1 cellular context compared by ENCODE assay signal in the genomic region with DNA sequence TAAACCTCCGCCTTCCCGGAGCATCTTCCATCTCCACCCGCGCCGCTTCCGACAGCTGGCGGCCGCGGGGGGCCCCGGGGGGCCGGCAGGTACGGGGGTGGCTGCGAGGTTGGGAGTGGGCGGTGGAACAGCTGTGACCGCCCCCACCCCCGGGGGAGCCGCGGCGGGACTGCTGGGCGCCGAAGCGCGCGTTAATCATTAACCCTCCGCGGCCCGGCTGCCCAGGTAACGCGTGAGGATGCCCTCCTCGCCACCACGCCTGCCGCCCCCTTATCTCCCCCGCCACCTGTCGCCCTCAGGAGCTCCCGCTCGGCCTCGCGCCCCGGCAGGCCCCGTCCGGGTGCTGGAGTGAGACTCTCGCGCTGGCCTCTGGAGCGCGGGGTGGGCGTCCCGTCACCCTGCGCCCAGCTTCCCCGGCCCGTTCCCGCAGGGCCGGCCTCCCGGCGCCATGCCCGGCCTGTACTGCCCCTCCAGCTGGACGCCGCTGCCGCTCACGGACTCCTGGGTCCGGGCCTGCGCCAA.
A peak's percentile ranks its signal among the peaks of the same experiment; 100 is the strongest.
TF ChIP-seq lines count a peak whose summit lies in the region.

No MANE protein-coding gene starts in this region.

TF ChIP-seq in HepG2, 621 proteins besides CTCF, POLR2A, EP300 and RAD21 (continued from another document and continues in another):
- peak; percentile 47; the same call in 1 of the 2 replicates for TF ChIP-seq ZFP91 (CRISPR knock-in tag; IDR thresholded peaks at IDR 0.05; ENCODE audit: borderline replicate concordance)
- TF ChIP-seq SKIL (CRISPR knock-in tag; IDR thresholded peaks at IDR 0.05; ENCODE audit: borderline replicate concordance): 0 out of 2 replicates have a peak, but pooled peaks have one; percentile 16
- TF ChIP-seq, protein P1, sequence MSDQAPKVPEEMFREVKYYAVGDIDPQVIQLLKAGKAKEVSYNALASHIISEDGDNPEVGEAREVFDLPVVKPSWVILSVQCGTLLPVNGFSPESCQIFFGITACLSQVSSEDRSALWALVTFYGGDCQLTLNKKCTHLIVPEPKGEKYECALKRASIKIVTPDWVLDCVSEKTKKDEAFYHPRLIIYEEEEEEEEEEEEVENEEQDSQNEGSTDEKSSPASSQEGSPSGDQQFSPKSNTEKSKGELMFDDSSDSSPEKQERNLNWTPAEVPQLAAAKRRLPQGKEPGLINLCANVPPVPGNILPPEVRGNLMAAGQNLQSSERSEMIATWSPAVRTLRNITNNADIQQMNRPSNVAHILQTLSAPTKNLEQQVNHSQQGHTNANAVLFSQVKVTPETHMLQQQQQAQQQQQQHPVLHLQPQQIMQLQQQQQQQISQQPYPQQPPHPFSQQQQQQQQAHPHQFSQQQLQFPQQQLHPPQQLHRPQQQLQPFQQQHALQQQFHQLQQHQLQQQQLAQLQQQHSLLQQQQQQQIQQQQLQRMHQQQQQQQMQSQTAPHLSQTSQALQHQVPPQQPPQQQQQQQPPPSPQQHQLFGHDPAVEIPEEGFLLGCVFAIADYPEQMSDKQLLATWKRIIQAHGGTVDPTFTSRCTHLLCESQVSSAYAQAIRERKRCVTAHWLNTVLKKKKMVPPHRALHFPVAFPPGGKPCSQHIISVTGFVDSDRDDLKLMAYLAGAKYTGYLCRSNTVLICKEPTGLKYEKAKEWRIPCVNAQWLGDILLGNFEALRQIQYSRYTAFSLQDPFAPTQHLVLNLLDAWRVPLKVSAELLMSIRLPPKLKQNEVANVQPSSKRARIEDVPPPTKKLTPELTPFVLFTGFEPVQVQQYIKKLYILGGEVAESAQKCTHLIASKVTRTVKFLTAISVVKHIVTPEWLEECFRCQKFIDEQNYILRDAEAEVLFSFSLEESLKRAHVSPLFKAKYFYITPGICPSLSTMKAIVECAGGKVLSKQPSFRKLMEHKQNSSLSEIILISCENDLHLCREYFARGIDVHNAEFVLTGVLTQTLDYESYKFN (CRISPR knock-in tag; conservative IDR thresholded peaks at IDR 0.05): peak; percentile 37
- no peak for TF ChIP-seq BCL6 (CRISPR knock-in tag; IDR thresholded peaks at IDR 0.05)
- TF ChIP-seq ZNF7 (CRISPR knock-in tag; IDR thresholded peaks at IDR 0.05): no peak
- peak; percentile 15; the same call in 1 of the 2 replicates for TF ChIP-seq GABPB1 (CRISPR knock-in tag; IDR thresholded peaks at IDR 0.05)
- no peak for TF ChIP-seq ZMAT3 (CRISPR knock-in tag; conservative IDR thresholded peaks at IDR 0.05)
- TF ChIP-seq TAF1 (CRISPR knock-in tag; IDR thresholded peaks at IDR 0.05): no peak; the same call in 1 of the 2 replicates
- no peak for TF ChIP-seq RBAK (CRISPR knock-in tag; IDR thresholded peaks at IDR 0.05)
- no peak for TF ChIP-seq SOX13 (IDR thresholded peaks at IDR 0.05)
- no peak for TF ChIP-seq SOX13 (CRISPR knock-in tag; conservative IDR thresholded peaks at IDR 0.05 in 1 of 2, IDR thresholded peaks at IDR 0.05 in 1 of 2)
- TF ChIP-seq ZNF501 (CRISPR knock-in tag; IDR thresholded peaks at IDR 0.05): no peak
- TF ChIP-seq, protein P2, sequence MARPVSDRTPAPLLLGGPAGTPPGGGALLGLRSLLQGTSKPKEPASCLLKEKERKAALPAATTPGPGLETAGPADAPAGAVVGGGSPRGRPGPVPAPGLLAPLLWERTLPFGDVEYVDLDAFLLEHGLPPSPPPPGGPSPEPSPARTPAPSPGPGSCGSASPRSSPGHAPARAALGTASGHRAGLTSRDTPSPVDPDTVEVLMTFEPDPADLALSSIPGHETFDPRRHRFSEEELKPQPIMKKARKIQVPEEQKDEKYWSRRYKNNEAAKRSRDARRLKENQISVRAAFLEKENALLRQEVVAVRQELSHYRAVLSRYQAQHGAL (CRISPR knock-in tag; IDR thresholded peaks at IDR 0.05; ENCODE audit: not compliant biosample characterization): no peak
- no peak for TF ChIP-seq THAP11 (CRISPR knock-in tag; IDR thresholded peaks at IDR 0.05)
- no peak for TF ChIP-seq RFXAP (CRISPR knock-in tag; IDR thresholded peaks at IDR 0.05; ENCODE audit: borderline replicate concordance)
- no peak for TF ChIP-seq POLR2AphosphoS5 (IDR thresholded peaks at IDR 0.05; ENCODE audit: low read depth, low read length)
- no peak for TF ChIP-seq ZNF234 (CRISPR knock-in tag; conservative IDR thresholded peaks at IDR 0.05)
- TF ChIP-seq MEIS2 (CRISPR knock-in tag; IDR thresholded peaks at IDR 0.05): no peak
- 0 out of 2 replicates have a peak, but pooled peaks have one; percentile 16 for TF ChIP-seq SAP130 (CRISPR knock-in tag; IDR thresholded peaks at IDR 0.05; ENCODE audit: low read depth)
- no peak for TF ChIP-seq ZNF773 (CRISPR knock-in tag; IDR thresholded peaks at IDR 0.05; ENCODE audit: borderline replicate concordance)
- no peak for TF ChIP-seq NR1H2 (CRISPR knock-in tag; IDR thresholded peaks at IDR 0.05; ENCODE audit: borderline replicate concordance, low read depth)
- TF ChIP-seq KMT2B (CRISPR knock-in tag; IDR thresholded peaks at IDR 0.05): no peak
- TF ChIP-seq CCAR2 (optimal IDR thresholded peaks at IDR 0.05; ENCODE audit: low read depth, low read length): no peak
- no peak for TF ChIP-seq HIVEP1 (CRISPR knock-in tag; IDR thresholded peaks at IDR 0.05)
- TF ChIP-seq, protein P3, sequence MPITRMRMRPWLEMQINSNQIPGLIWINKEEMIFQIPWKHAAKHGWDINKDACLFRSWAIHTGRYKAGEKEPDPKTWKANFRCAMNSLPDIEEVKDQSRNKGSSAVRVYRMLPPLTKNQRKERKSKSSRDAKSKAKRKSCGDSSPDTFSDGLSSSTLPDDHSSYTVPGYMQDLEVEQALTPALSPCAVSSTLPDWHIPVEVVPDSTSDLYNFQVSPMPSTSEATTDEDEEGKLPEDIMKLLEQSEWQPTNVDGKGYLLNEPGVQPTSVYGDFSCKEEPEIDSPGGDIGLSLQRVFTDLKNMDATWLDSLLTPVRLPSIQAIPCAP (CRISPR knock-in tag; IDR thresholded peaks at IDR 0.05; ENCODE audit: low read depth): no peak
- TF ChIP-seq SOX6 (IDR thresholded peaks at IDR 0.05): no peak
- no peak for TF ChIP-seq SOX6 (CRISPR knock-in tag; IDR thresholded peaks at IDR 0.05)
- no peak for TF ChIP-seq ZNF879 (CRISPR knock-in tag; IDR thresholded peaks at IDR 0.05)
- TF ChIP-seq DR1 (CRISPR knock-in tag; IDR thresholded peaks at IDR 0.05): no peak
- TF ChIP-seq, protein P4, sequence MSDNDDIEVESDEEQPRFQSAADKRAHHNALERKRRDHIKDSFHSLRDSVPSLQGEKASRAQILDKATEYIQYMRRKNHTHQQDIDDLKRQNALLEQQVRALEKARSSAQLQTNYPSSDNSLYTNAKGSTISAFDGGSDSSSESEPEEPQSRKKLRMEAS (IDR thresholded peaks at IDR 0.05): peak; percentile 46; the same call in 1 of the 2 replicates
- no peak for TF ChIP-seq ELF3 (CRISPR knock-in tag; IDR thresholded peaks at IDR 0.05)
- no peak for TF ChIP-seq ZNF367 (CRISPR knock-in tag; IDR thresholded peaks at IDR 0.05; ENCODE audit: borderline replicate concordance)
- no peak for TF ChIP-seq MAFG (CRISPR knock-in tag; IDR thresholded peaks at IDR 0.05)
- TF ChIP-seq, protein P5, sequence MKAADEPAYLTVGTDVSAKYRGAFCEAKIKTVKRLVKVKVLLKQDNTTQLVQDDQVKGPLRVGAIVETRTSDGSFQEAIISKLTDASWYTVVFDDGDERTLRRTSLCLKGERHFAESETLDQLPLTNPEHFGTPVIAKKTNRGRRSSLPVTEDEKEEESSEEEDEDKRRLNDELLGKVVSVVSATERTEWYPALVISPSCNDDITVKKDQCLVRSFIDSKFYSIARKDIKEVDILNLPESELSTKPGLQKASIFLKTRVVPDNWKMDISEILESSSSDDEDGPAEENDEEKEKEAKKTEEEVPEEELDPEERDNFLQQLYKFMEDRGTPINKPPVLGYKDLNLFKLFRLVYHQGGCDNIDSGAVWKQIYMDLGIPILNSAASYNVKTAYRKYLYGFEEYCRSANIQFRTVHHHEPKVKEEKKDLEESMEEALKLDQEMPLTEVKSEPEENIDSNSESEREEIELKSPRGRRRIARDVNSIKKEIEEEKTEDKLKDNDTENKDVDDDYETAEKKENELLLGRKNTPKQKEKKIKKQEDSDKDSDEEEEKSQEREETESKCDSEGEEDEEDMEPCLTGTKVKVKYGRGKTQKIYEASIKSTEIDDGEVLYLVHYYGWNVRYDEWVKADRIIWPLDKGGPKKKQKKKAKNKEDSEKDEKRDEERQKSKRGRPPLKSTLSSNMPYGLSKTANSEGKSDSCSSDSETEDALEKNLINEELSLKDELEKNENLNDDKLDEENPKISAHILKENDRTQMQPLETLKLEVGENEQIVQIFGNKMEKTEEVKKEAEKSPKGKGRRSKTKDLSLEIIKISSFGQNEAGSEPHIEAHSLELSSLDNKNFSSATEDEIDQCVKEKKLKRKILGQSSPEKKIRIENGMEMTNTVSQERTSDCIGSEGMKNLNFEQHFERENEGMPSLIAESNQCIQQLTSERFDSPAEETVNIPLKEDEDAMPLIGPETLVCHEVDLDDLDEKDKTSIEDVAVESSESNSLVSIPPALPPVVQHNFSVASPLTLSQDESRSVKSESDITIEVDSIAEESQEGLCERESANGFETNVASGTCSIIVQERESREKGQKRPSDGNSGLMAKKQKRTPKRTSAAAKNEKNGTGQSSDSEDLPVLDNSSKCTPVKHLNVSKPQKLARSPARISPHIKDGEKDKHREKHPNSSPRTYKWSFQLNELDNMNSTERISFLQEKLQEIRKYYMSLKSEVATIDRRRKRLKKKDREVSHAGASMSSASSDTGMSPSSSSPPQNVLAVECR (CRISPR knock-in tag; IDR thresholded peaks at IDR 0.05; ENCODE audit: borderline replicate concordance): peak; percentile 56; the same call in 1 of the 2 replicates
- TF ChIP-seq, protein P6, sequence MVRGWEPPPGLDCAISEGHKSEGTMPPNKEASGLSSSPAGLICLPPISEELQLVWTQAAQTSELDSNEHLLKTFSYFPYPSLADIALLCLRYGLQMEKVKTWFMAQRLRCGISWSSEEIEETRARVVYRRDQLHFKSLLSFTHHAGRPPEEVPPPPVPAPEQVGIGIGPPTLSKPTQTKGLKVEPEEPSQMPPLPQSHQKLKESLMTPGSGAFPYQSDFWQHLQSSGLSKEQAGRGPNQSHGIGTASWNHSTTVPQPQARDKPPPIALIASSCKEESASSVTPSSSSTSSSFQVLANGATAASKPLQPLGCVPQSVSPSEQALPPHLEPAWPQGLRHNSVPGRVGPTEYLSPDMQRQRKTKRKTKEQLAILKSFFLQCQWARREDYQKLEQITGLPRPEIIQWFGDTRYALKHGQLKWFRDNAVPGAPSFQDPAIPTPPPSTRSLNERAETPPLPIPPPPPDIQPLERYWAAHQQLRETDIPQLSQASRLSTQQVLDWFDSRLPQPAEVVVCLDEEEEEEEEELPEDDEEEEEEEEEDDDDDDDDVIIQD (CRISPR knock-in tag; IDR thresholded peaks at IDR 0.05; ENCODE audit: low read depth): no peak
- TF ChIP-seq WIZ (CRISPR knock-in tag; IDR thresholded peaks at IDR 0.05): no peak
- TF ChIP-seq ATAD3A (CRISPR knock-in tag; IDR thresholded peaks at IDR 0.05): no peak
- TF ChIP-seq ZNF556 (CRISPR knock-in tag; IDR thresholded peaks at IDR 0.05; ENCODE audit: borderline replicate concordance): no peak
- no peak for TF ChIP-seq NFKBIZ (CRISPR knock-in tag; IDR thresholded peaks at IDR 0.05)
- TF ChIP-seq HNRNPLL (IDR thresholded peaks at IDR 0.05; ENCODE audit: low read depth, low read length, poor library complexity, severe bottlenecking): no peak
- TF ChIP-seq TFAP4 (IDR thresholded peaks at IDR 0.05; ENCODE audit: borderline replicate concordance, low read depth): peak; percentile 82; the same call in 1 of the 2 replicates
- TF ChIP-seq GMEB1 (CRISPR knock-in tag; IDR thresholded peaks at IDR 0.05; ENCODE audit: borderline replicate concordance): no peak
- TF ChIP-seq PCBP2 (optimal IDR thresholded peaks at IDR 0.05; ENCODE audit: low read depth, low read length, poor library complexity, severe bottlenecking): no peak
- TF ChIP-seq KDM2A (CRISPR knock-in tag; IDR thresholded peaks at IDR 0.05; ENCODE audit: borderline replicate concordance, low read depth): peak; percentile 33; the same call in 1 of the 2 replicates
- TF ChIP-seq HES4 (CRISPR knock-in tag; IDR thresholded peaks at IDR 0.05; ENCODE audit: borderline replicate concordance): no peak
- TF ChIP-seq ZNF207 (IDR thresholded peaks at IDR 0.05; ENCODE audit: borderline replicate concordance): no peak
